In genomic region chr2:169620509-169620908, GRCh38 we compare ENCODE assay signal across 1 cellular context.
TF ChIP-seq lines count a peak whose summit lies in the region.

No MANE protein-coding gene starts in this region.

TF ChIP-seq in K562, 482 proteins besides CTCF, POLR2A, EP300 and RAD21 (continued from another document):
- TF ChIP-seq ZNF318 (IDR thresholded peaks at IDR 0.05; ENCODE audit: borderline replicate concordance in 1 of 2, low read depth in 1 of 2) = no peak
- no peak for TF ChIP-seq CAMTA2 (CRISPR knock-in tag; conservative IDR thresholded peaks at IDR 0.05)
- TF ChIP-seq HOXB6 (CRISPR knock-in tag; IDR thresholded peaks at IDR 0.05; ENCODE audit: borderline replicate concordance) = no peak
- TF ChIP-seq C11orf30 (IDR thresholded peaks at IDR 0.05; ENCODE audit: low read depth) = peak; percentile 73; the same call in 1 of the 2 replicates
- TF ChIP-seq GTF3C2 (IDR thresholded peaks at IDR 0.05; ENCODE audit: borderline replicate concordance, extremely low read depth, insufficient read length) = no peak
- peak; percentile 91 for TF ChIP-seq ZNF316 (IDR thresholded peaks at IDR 0.05)
- no peak for TF ChIP-seq FOXK2 (conservative IDR thresholded peaks at IDR 0.05 in 1 of 2, IDR thresholded peaks at IDR 0.05 in 1 of 2; ENCODE audit: low read depth in 2 of 2)
- TF ChIP-seq, protein P1, sequence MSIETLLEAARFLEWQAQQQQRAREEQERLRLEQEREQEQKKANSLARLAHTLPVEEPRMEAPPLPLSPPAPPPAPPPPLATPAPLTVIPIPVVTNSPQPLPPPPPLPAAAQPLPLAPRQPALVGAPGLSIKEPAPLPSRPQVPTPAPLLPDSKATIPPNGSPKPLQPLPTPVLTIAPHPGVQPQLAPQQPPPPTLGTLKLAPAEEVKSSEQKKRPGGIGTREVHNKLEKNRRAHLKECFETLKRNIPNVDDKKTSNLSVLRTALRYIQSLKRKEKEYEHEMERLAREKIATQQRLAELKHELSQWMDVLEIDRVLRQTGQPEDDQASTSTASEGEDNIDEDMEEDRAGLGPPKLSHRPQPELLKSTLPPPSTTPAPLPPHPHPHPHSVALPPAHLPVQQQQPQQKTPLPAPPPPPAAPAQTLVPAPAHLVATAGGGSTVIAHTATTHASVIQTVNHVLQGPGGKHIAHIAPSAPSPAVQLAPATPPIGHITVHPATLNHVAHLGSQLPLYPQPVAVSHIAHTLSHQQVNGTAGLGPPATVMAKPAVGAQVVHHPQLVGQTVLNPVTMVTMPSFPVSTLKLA (conservative IDR thresholded peaks at IDR 0.05) = no peak
- TF ChIP-seq E4F1 (CRISPR knock-in tag; IDR thresholded peaks at IDR 0.05; ENCODE audit: borderline replicate concordance) = no peak
- no peak for TF ChIP-seq CBFB (CRISPR knock-in tag; IDR thresholded peaks at IDR 0.05)
- TF ChIP-seq, protein P2, sequence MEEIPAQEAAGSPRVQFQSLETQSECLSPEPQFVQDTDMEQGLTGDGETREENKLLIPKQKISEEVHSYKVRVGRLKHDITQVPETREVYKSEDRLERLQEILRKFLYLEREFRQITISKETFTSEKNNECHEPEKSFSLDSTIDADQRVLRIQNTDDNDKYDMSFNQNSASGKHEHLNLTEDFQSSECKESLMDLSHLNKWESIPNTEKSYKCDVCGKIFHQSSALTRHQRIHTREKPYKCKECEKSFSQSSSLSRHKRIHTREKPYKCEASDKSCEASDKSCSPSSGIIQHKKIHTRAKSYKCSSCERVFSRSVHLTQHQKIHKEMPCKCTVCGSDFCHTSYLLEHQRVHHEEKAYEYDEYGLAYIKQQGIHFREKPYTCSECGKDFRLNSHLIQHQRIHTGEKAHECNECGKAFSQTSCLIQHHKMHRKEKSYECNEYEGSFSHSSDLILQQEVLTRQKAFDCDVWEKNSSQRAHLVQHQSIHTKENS (CRISPR knock-in tag; IDR thresholded peaks at IDR 0.05) = no peak
- TF ChIP-seq HNRNPH1 (optimal IDR thresholded peaks at IDR 0.05; ENCODE audit: low read depth, low read length) = no peak
- TF ChIP-seq MAFK (IDR thresholded peaks at IDR 0.05; ENCODE audit: low read length) = peak; percentile 27; the same call in 1 of the 2 replicates
- no peak for TF ChIP-seq BRF1 (IDR thresholded peaks at IDR 0.05; ENCODE audit: borderline replicate concordance, extremely low read depth, insufficient read length)
- no peak for TF ChIP-seq SMARCA5 (IDR thresholded peaks at IDR 0.05)
TF ChIP-seq in K562: peak in this region for 4.
